In the genomic region with DNA sequence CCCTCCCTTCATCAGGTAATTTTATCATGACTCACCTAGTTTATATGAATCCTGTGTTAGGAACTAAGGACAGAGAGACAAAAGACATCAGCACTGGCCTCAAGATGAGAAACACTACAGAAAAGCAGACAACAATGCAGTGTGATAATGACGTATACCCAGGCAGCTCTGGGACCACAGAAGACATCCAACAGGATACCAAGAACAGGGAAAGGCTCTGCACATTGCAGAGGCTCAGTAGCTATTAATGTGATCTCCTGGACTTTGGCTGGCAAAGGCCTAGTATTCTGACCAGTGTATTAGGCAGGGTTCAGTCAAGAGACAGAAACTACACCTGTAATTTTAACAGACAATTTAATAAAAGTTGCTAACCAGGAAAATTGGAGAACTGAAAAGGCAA, we compare ENCODE assay signal across 21 cellular contexts. TPM values are rescaled to one million over a fixed set of nuclear protein-coding genes. Genes with fewer than 3 reads are reported as not detected.
A peak's percentile ranks its signal among the peaks of the same experiment; 100 is the strongest.
DNase-seq lines count a peak whose midpoint lies in the region; ATAC-seq, FAIRE-seq and TF ChIP-seq lines count a peak whose summit lies in the region.
"Had no signal": no experiment of that assay in that cellular context is flagged by ENCODE, and none has a peak within 500 bp of the region (broad histone marks: within the 10 kb centered on the region; RNA-seq: fewer than 3 reads in every experiment).

No MANE protein-coding gene starts in this region.

- no peak for TF ChIP-seq POLR2A in ovary (IDR thresholded peaks at IDR 0.05)

- H3K4me3 ChIP-seq in RWPE2 (ENCODE audit: severe bottlenecking) (no peak overlapping the region), heart right ventricle (no peak overlapping the region), ovary (no peak overlapping the region)
- H3K4me3 ChIP-seq: BLaER1 treated with 17β-estradiol and CSF1 and Interleukin-3, amounts not matched to agents 10 nM and 100 nM; body of pancreas; esophagus squamous epithelium; HAP-1; K562; SK-N-MC; thoracic aorta had no signal

- ATAC-seq in RWPE2 (ENCODE audit: low read depth) = peak; percentile 10; the same call in 1 of the 3 replicates
- peak in 6 of 8 donors; percentile 14 to 61 (median 48) for ATAC-seq in heart right ventricle
- ATAC-seq in HG03159 (IDR thresholded peaks at IDR 0.05; ENCODE audit: unreplicated experiment) = no peak
- ATAC-seq in HG02588 (IDR thresholded peaks at IDR 0.05; ENCODE audit: unreplicated experiment) = no peak
- ATAC-seq: body of pancreas, K562 had no signal

- no peaks in the 10 kb centered on the region for H3K9me3 Mint-ChIP-seq in nephron progenitor cell

- H3K27me3 Mint-ChIP-seq in nephron progenitor cell (ENCODE audit: low read depth, poor library complexity) = no peaks in the 10 kb centered on the region
- H3K27me3 Mint-ChIP-seq: progenitor cell of endocrine pancreas had no signal

- peaks cover 29% of the 10 kb centered on the region for H3K4me1 Mint-ChIP-seq in nephron progenitor cell

- peak overlapping the region; percentile 2 for H3K27ac ChIP-seq in RWPE2 (ENCODE audit: poor library complexity, severe bottlenecking)
- peak overlapping the region in 2 of 10 donors; percentile 32 to 55 for H3K27ac ChIP-seq in heart right ventricle
- no peak overlapping the region for H3K27ac ChIP-seq in ovary
- H3K27ac ChIP-seq: BLaER1 treated with 17β-estradiol and CSF1 and Interleukin-3, amounts not matched to agents 10 nM and 100 nM; body of pancreas; SK-N-MC; thoracic aorta had no signal

- TF ChIP-seq CTCF in D721Med (IDR thresholded peaks at IDR 0.05; ENCODE audit: insufficient read depth, missing control alignments) = no peak
- TF ChIP-seq CTCF in RWPE2 (IDR thresholded peaks at IDR 0.05; ENCODE audit: poor library complexity, severe bottlenecking) = no peak
- TF ChIP-seq CTCF in heart right ventricle (IDR thresholded peaks at IDR 0.05) = no peak
- no peak for TF ChIP-seq CTCF in nephron progenitor cell (IDR thresholded peaks at IDR 0.05)
- TF ChIP-seq CTCF in ovary (IDR thresholded peaks at IDR 0.05) = no peak

- peaks cover 7% of the 10 kb centered on the region for H3K36me3 Mint-ChIP-seq in nephron progenitor cell (ENCODE audit: low read depth)

- intact Hi-C loops in heart right ventricle (cut with DNase I) (no loop called here), ovary (cut with DNase I) (no loop called here)

- no peak for TF ChIP-seq EP300 in ovary (IDR thresholded peaks at IDR 0.05)

- H3K27ac Mint-ChIP-seq in nephron progenitor cell = peak overlapping the region; percentile 35
- H3K27ac Mint-ChIP-seq: progenitor cell of endocrine pancreas had no signal

- H3K9me3 ChIP-seq in RWPE2 (ENCODE audit: severe bottlenecking) = no peaks in the 10 kb centered on the region
- no peaks in the 10 kb centered on the region for H3K9me3 ChIP-seq in heart right ventricle
- no peaks in the 10 kb centered on the region for H3K9me3 ChIP-seq in ovary
- H3K9me3 ChIP-seq: body of pancreas, esophagus squamous epithelium, HAP-1, thoracic aorta had no signal

- H3K4me1 ChIP-seq in RWPE2 (ENCODE audit: insufficient read depth, poor library complexity, severe bottlenecking) (peaks cover 29% of the 10 kb centered on the region), heart right ventricle (peaks cover 0 to 88% (median 61%) of the 10 kb centered on the region in 9 donors), ovary (ENCODE audit: insufficient read depth) (peaks cover 1% of the 10 kb centered on the region)

- H3K27me3 ChIP-seq in RWPE2 (ENCODE audit: insufficient read depth, poor library complexity, severe bottlenecking) (no peaks in the 10 kb centered on the region), heart right ventricle (no peaks in the 10 kb centered on the region), ovary (no peaks in the 10 kb centered on the region)
- H3K27me3 ChIP-seq: BLaER1 treated with 17β-estradiol and CSF1 and Interleukin-3, amounts not matched to agents 10 nM and 100 nM; body of pancreas; esophagus squamous epithelium had no signal

- WGBS in heart right ventricle, 2 donors = 36 to 37% methylated on average over 1 of the region's 1 CpG
- WGBS in ovary, 3 donors = 74 to 93% (median 85%) methylated on average over 1 of the region's 1 CpG

- H3K4me3 Mint-ChIP-seq in nephron progenitor cell = no peak overlapping the region

- FAIRE-seq in D721Med (lab: Jason Lieb, UNC) = peak; percentile 41
- FAIRE-seq: K562 had no signal

- DNase-seq in D721Med (ENCODE audit: insufficient read length, low spot score) = no peak
- DNase-seq in RWPE2 (ENCODE audit: low spot score) = no peak
- no peak for DNase-seq in heart right ventricle
- no peak for DNase-seq in nephron progenitor cell
- DNase-seq in ovary = no peak
- DNase-seq: activated naive CD4-positive, alpha-beta T cell; body of pancreas; DND-41; esophagus squamous epithelium; NCI-H2081 treated with DMSO at 0.1 percent for 48 hours; NCI-H526; PC-3; T-helper 9 cell had no signal

- H3K36me3 ChIP-seq in RWPE2 (ENCODE audit: low read depth) = no peaks in the 10 kb centered on the region
- no peaks in the 10 kb centered on the region for H3K36me3 ChIP-seq in heart right ventricle
- no peaks in the 10 kb centered on the region for H3K36me3 ChIP-seq in ovary
- H3K36me3 ChIP-seq: esophagus squamous epithelium, HAP-1, thoracic aorta had no signal

RNA-seq across cellular contexts. Expression of gene CDK17, which starts 39.7 kb away (rescaled TPM):
- 10 to 100 TPM; 14.5 to 32.4 (median 21.7) TPM for total RNA-seq in heart right ventricle
- polyA plus RNA-seq in heart right ventricle = 10 to 100 TPM in 1 of 2 donors, 1 to 10 TPM in 1; 8.5 to 11.0 TPM
- 10 to 100 TPM; 28.0 to 59.2 (median 31.4) TPM for total RNA-seq in ovary
- 10 to 100 TPM; 13.8 to 23.0 TPM for polyA plus RNA-seq in ovary

Comparison
In these comparisons a context has a peak if more than half of its experiments do, and no peak if none do; other contexts are left out.
1. ATAC-seq: peak in RWPE2 (single experiment) and heart right ventricle (6 of 8); none in HG03159 (single experiment) and HG02588 (single experiment).